In genomic region chr3:42846682-42847522, GRCh38 we compare ENCODE assay signal across 7 cellular contexts. TPM values are rescaled to one million over a fixed set of nuclear protein-coding genes. Genes with fewer than 3 reads are reported as not detected.
DNase-seq lines count a peak whose midpoint lies in the region; ATAC-seq and TF ChIP-seq lines count a peak whose summit lies in the region.

No MANE protein-coding gene starts in this region.

- ATAC-seq in GM21381 (IDR thresholded peaks at IDR 0.05; ENCODE audit: unreplicated experiment), result peak; percentile 75
- peak; percentile 2 to 64 (median 34) for ATAC-seq in heart left ventricle
- no peak for ATAC-seq in GM21737 (IDR thresholded peaks at IDR 0.05; ENCODE audit: unreplicated experiment)

- peak overlapping the region in 1 of 2 donors; percentile 4 for H3K9ac ChIP-seq in stomach smooth muscle (ENCODE audit: low read length in 2 of 2)

- TF ChIP-seq POLR2A in heart left ventricle (IDR thresholded peaks at IDR 0.05), result no peak

- DNase-seq in NOMO-1 treated with DMSO at 0.1 percent for 48 hours (lab: John Stamatoyannopoulos, UW; ENCODE audit: unreplicated experiment) (peak; percentile 77), heart left ventricle (peak in 3 of 5 donors; percentile 37 to 44 (median 39)), foreskin fibroblast (no peak), HK-2 (ENCODE audit: unreplicated experiment) (no peak)

- 39 to 51% (median 43%) methylated on average over 5 of the region's 5 CpGs for WGBS in heart left ventricle, 4 donors

- intact Hi-C loops in heart left ventricle (cut with DNase I), result no loop called here

- H3K4me1 ChIP-seq in heart left ventricle, result peaks cover 0 to 57% (median 24%) of the 10 kb centered on the region in 12 donors
- peaks cover 36% of the 10 kb centered on the region for H3K4me1 ChIP-seq in stomach smooth muscle (ENCODE audit: control insufficient read depth, insufficient read depth, low read length)

- H3K36me3 ChIP-seq in heart left ventricle (no peaks in the 10 kb centered on the region), stomach smooth muscle (ENCODE audit: control insufficient read depth in 2 of 2, insufficient read depth in 2 of 2, low read length in 2 of 2) (no peaks in the 10 kb centered on the region)

- H3K27ac ChIP-seq in heart left ventricle, result peak overlapping the region in 9 of 12 donors; percentile 1 to 80 (median 36)
- H3K27ac ChIP-seq in stomach smooth muscle (ENCODE audit: low read length), result peak overlapping the region; percentile 37

- no peak overlapping the region for H3K4me3 ChIP-seq in heart left ventricle
- H3K4me3 ChIP-seq in stomach smooth muscle (ENCODE audit: low read length in 2 of 2), result peak overlapping the region in 1 of 2 donors; percentile 22
- H3K4me3 ChIP-seq in foreskin fibroblast (ENCODE audit: low read depth in 1 of 2, low read length in 2 of 2), result no peak overlapping the region

- TF ChIP-seq CTCF in heart left ventricle (IDR thresholded peaks at IDR 0.05) (no peak), foreskin fibroblast (IDR thresholded peaks at IDR 0.05; ENCODE audit: low read depth, low read length) (no peak)

- H3K9me3 ChIP-seq in heart left ventricle (no peaks in the 10 kb centered on the region), stomach smooth muscle (ENCODE audit: control insufficient read depth in 2 of 2, low read length in 2 of 2) (no peaks in the 10 kb centered on the region)

- H3K27me3 ChIP-seq in heart left ventricle (no peaks in the 10 kb centered on the region), stomach smooth muscle (ENCODE audit: control insufficient read depth in 1 of 2, insufficient read depth in 2 of 2, low read length in 2 of 2) (no peaks in the 10 kb centered on the region)

RNA-seq across cellular contexts. Expression of gene CYP8B1, which starts 28.8 kb away (rescaled TPM):
- under 1 TPM in 1 of 9 donors, not detected in 8; 0.14 TPM for total RNA-seq in heart left ventricle
- not detected for polyA plus RNA-seq in heart left ventricle

RNA-seq across cellular contexts. Expression of gene ACKR2, which starts 37.7 kb away (rescaled TPM):
- 1 to 10 TPM in 4 of 9 donors, under 1 TPM in 5; 0.42 to 3.1 (median 0.67) TPM for total RNA-seq in heart left ventricle
- under 1 TPM; 0.22 to 0.57 TPM for polyA plus RNA-seq in heart left ventricle

RNA-seq across cellular contexts. Expression of gene HIGD1A, which starts 42.6 kb away (rescaled TPM):
- total RNA-seq in heart left ventricle, result 100 to 1,000 TPM; 170 to 353 (median 313) TPM
- polyA plus RNA-seq in heart left ventricle, result 100 to 1,000 TPM; 291 to 497 TPM

RNA-seq across cellular contexts. Expression of gene ZNF662, which starts 59.0 kb away (rescaled TPM):
- 10 to 100 TPM in 1 of 9 donors, 1 to 10 TPM in 8; 1.0 to 11.1 (median 5.3) TPM for total RNA-seq in heart left ventricle
- 1 to 10 TPM in 1 of 2 donors, under 1 TPM in 1; 0.76 to 3.2 TPM for polyA plus RNA-seq in heart left ventricle

Comparison
In these comparisons a context has a peak if more than half of its experiments do, and no peak if none do; other contexts are left out.
1. DNase-seq: peak in NOMO-1 treated with DMSO at 0.1 percent for 48 hours (single experiment) and heart left ventricle (3 of 5); none in foreskin fibroblast (0 of 2) and HK-2 (single experiment).